9 cellular contexts compared by ENCODE assay signal in genomic region chr7:2037301-2037804, GRCh38.
A peak's percentile ranks its signal among the peaks of the same experiment; 100 is the strongest.
DNase-seq lines count a peak whose midpoint lies in the region; ATAC-seq, FAIRE-seq and TF ChIP-seq lines count a peak whose summit lies in the region.
"Had no signal": no experiment of that assay in that cellular context is flagged by ENCODE, and none has a peak within 500 bp of the region (broad histone marks: within the 10 kb centered on the region; RNA-seq: fewer than 3 reads in every experiment).

No MANE protein-coding gene starts in this region.

- DNase-seq in activated T-cell treated with anti-CD3 and anti-CD28 coated beads, Interleukin-2, amount 50 U/mL, for 24 hours, result peak; percentile 50
- DNase-seq in left ventricle myocardium inferior (peak; percentile 11), NOMO-1 treated with DMSO at 0.1 percent for 48 hours (lab: John Stamatoyannopoulos, UW; ENCODE audit: unreplicated experiment) (no peak), RCC 7860 (ENCODE audit: low spot score) (no peak)
- DNase-seq in stimulated activated CD8-positive, alpha-beta memory T cell treated with anti-CD3 and anti-CD28 coated beads, Interleukin-7, amount 100 ng/mL, for 4 hours (ENCODE audit: low read depth in 2 of 2), result peak; percentile 20 to 45
- DNase-seq: amniotic stem cell had no signal

- H3K36me3 Mint-ChIP-seq in IgD-negative memory B cell, result peaks cover 7% of the 10 kb centered on the region
- H3K36me3 Mint-ChIP-seq in activated T-cell treated with anti-CD3 and anti-CD28 coated beads, Interleukin-2, amount 50 U/mL, for 24 hours (ENCODE audit: low read depth), result peaks cover 9% of the 10 kb centered on the region

- no peaks in the 10 kb centered on the region for H3K27me3 Mint-ChIP-seq in IgD-negative memory B cell
- no peaks in the 10 kb centered on the region for H3K27me3 Mint-ChIP-seq in activated T-cell treated with anti-CD3 and anti-CD28 coated beads, Interleukin-2, amount 50 U/mL, for 24 hours

- no peak for ATAC-seq in GM18505 (IDR thresholded peaks at IDR 0.05; ENCODE audit: unreplicated experiment)
- ATAC-seq in HG02610 (IDR thresholded peaks at IDR 0.05; ENCODE audit: unreplicated experiment), result no peak

- TF ChIP-seq CTCF in left ventricle myocardium inferior (IDR thresholded peaks at IDR 0.05; ENCODE audit: borderline replicate concordance), result no peak

- no peak for FAIRE-seq in RCC 7860 (lab: Jason Lieb, UNC)

- no peak for TF ChIP-seq POLR2A in GM18505 (IDR thresholded peaks at IDR 0.05; ENCODE audit: borderline replicate concordance, extremely low read depth, insufficient read depth, insufficient read length)

- H3K4me1 Mint-ChIP-seq in IgD-negative memory B cell, result peaks cover 25 to 37% (median 32%) of the 10 kb centered on the region in 3 donors
- H3K4me1 Mint-ChIP-seq in activated T-cell treated with anti-CD3 and anti-CD28 coated beads, Interleukin-2, amount 50 U/mL, for 24 hours (ENCODE audit: low read depth), result peaks cover 59% of the 10 kb centered on the region

- intact Hi-C loops in left ventricle myocardium inferior (cut with micrococcal nuclease), result no loop called here

- peaks cover 2% of the 10 kb centered on the region for H3K36me3 ChIP-seq in left ventricle myocardium inferior

- H3K4me1 ChIP-seq in left ventricle myocardium inferior, result peaks cover 30% of the 10 kb centered on the region

- H3K9me3 ChIP-seq in left ventricle myocardium inferior (replicated peaks), result no peaks in the 10 kb centered on the region

- H3K27ac Mint-ChIP-seq in IgD-negative memory B cell, result peak overlapping the region; percentile 74 to 93 (median 75)
- H3K27ac Mint-ChIP-seq in activated T-cell treated with anti-CD3 and anti-CD28 coated beads, Interleukin-2, amount 50 U/mL, for 24 hours, result peak overlapping the region; percentile 81

- peak overlapping the region; percentile 31 for H3K27ac ChIP-seq in left ventricle myocardium inferior (replicated peaks)

- H3K27me3 ChIP-seq in left ventricle myocardium inferior (ENCODE audit: low read depth), result no peaks in the 10 kb centered on the region

- peak overlapping the region; percentile 79 to 95 (median 92) for H3K4me3 Mint-ChIP-seq in IgD-negative memory B cell
- H3K4me3 Mint-ChIP-seq in activated T-cell treated with anti-CD3 and anti-CD28 coated beads, Interleukin-2, amount 50 U/mL, for 24 hours, result peak overlapping the region; percentile 74

- H3K4me3 ChIP-seq in left ventricle myocardium inferior, result peak overlapping the region; percentile 56

- H3K9me3 Mint-ChIP-seq in IgD-negative memory B cell, result no peaks in the 10 kb centered on the region
- no peaks in the 10 kb centered on the region for H3K9me3 Mint-ChIP-seq in activated T-cell treated with anti-CD3 and anti-CD28 coated beads, Interleukin-2, amount 50 U/mL, for 24 hours

Comparison
In these comparisons a context has a peak if more than half of its experiments do, and no peak if none do; other contexts are left out.
1. DNase-seq: peak in activated T-cell treated with anti-CD3 and anti-CD28 coated beads, Interleukin-2, amount 50 U/mL, for 24 hours (single experiment), left ventricle myocardium inferior (single experiment) and stimulated activated CD8-positive, alpha-beta memory T cell treated with anti-CD3 and anti-CD28 coated beads, Interleukin-7, amount 100 ng/mL, for 4 hours (2 of 2); none in NOMO-1 treated with DMSO at 0.1 percent for 48 hours (single experiment) and RCC 7860 (single experiment).